ENCODE assay signal across 8 cellular contexts in genomic region chr7:28509256-28510021, GRCh38.
DNase-seq lines count a peak whose midpoint lies in the region; ATAC-seq and TF ChIP-seq lines count a peak whose summit lies in the region.

No MANE protein-coding gene starts in this region.

- DNase-seq in NOMO-1 treated with DMSO at 0.1 percent for 48 hours (lab: John Stamatoyannopoulos, UW; ENCODE audit: unreplicated experiment): peak; percentile 28
- DNase-seq in NOMO-1 treated with dmso at 0.1 percent for 144 hours (lab: John Stamatoyannopoulos, UW; ENCODE audit: unreplicated experiment): no peak
- DNase-seq in SK-MEL-5 (ENCODE audit: low read depth, low spot score): peak; percentile 82
- peak; percentile 53 for DNase-seq in skeletal muscle cell (ENCODE audit: low read depth)
- no peak for DNase-seq in stimulated activated CD8-positive, alpha-beta memory T cell treated with anti-CD3 and anti-CD28 coated beads, Interleukin-4, amount 100 ng/mL, for 48 hours
- DNase-seq in GM23338 (ENCODE audit: low spot score): no peak

- no peaks in the 10 kb centered on the region for H3K4me1 ChIP-seq in GM23338 (ENCODE audit: insufficient read depth)

- ATAC-seq in HG02885 (IDR thresholded peaks at IDR 0.05; ENCODE audit: poor library complexity, unreplicated experiment) (peak; percentile 92), GM23338 (no peak), HG03457 (IDR thresholded peaks at IDR 0.05; ENCODE audit: unreplicated experiment) (no peak)

- in situ Hi-C loops in SK-MEL-5 (cut with HindIII; ENCODE audit: low pct_unique_long_range_greater_than_20kb, low sequenced_read_pairs): no loop called here

- H3K27ac ChIP-seq in GM23338 (ENCODE audit: low read depth): no peak overlapping the region

- H3K27me3 ChIP-seq in GM23338 (ENCODE audit: insufficient read depth): no peaks in the 10 kb centered on the region

- H3F3A ChIP-seq in GM23338 (replicated peaks; ENCODE audit: low read depth): no peaks in the 10 kb centered on the region

- no peaks in the 10 kb centered on the region for H3K9me2 ChIP-seq in GM23338 (ENCODE audit: insufficient read depth)

- no peaks in the 10 kb centered on the region; the same call in 2 of the 3 replicates for H3K9me3 Mint-ChIP-seq in GM23338

- no peak overlapping the region for H2AFZ ChIP-seq in GM23338

- no peaks in the 10 kb centered on the region for H3K36me3 Mint-ChIP-seq in GM23338 (ENCODE audit: low read depth)

- no peak overlapping the region for H3K4me3 Mint-ChIP-seq in GM23338

- H3K4me2 ChIP-seq in GM23338: no peak overlapping the region

- no peaks in the 10 kb centered on the region for H4K20me1 ChIP-seq in GM23338 (replicated peaks; ENCODE audit: insufficient read depth)

- no peaks in the 10 kb centered on the region for H3K79me2 ChIP-seq in GM23338 (replicated peaks; ENCODE audit: insufficient read depth)

- peaks cover 4% of the 10 kb centered on the region for H3K27me3 Mint-ChIP-seq in GM23338 (ENCODE audit: insufficient read depth, low read depth, poor library complexity)

- H3K4me3 ChIP-seq in skeletal muscle cell (ENCODE audit: low read depth, low read length) (no peak overlapping the region), GM23338 (no peak overlapping the region)

- peaks cover 17% of the 10 kb centered on the region for H3K4me1 Mint-ChIP-seq in GM23338

- no peaks in the 10 kb centered on the region for H3K36me3 ChIP-seq in GM23338 (ENCODE audit: insufficient read depth)

- H3K27ac Mint-ChIP-seq in GM23338: no peak overlapping the region

- no peak for TF ChIP-seq CTCF in GM23338 (conservative IDR thresholded peaks at IDR 0.05; ENCODE audit: low read depth in 2 of 2)

TF ChIP-seq in GM23338, 12 proteins besides CTCF, POLR2A, EP300 and RAD21:
- TF ChIP-seq EZH2 (IDR thresholded peaks at IDR 0.05; ENCODE audit: low read depth, unreplicated experiment) (no peak), REST (IDR thresholded peaks at IDR 0.05; ENCODE audit: unreplicated experiment) (no peak), ZNF331 (CRISPR knock-in tag; IDR thresholded peaks at IDR 0.05; ENCODE audit: low read depth) (no peak), EZH2phosphoT487 (IDR thresholded peaks at IDR 0.05; ENCODE audit: unreplicated experiment) (no peak), ETS1 (IDR thresholded peaks at IDR 0.05) (no peak), JUNB (IDR thresholded peaks at IDR 0.05; ENCODE audit: unreplicated experiment) (no peak), CREB1 (CRISPR knock-in tag; IDR thresholded peaks at IDR 0.05; ENCODE audit: low read depth) (no peak), ZNF462 (CRISPR knock-in tag; IDR thresholded peaks at IDR 0.05) (no peak), ZNF114 (CRISPR knock-in tag; IDR thresholded peaks at IDR 0.05) (no peak), STAT1 (IDR thresholded peaks at IDR 0.05; ENCODE audit: unreplicated experiment) (no peak), NANOG (IDR thresholded peaks at IDR 0.05; ENCODE audit: borderline replicate concordance) (no peak), POLR2AphosphoS5 (IDR thresholded peaks at IDR 0.05; ENCODE audit: low read depth) (no peak)

Comparison
In these comparisons a context has a peak if more than half of its experiments do, and no peak if none do; other contexts are left out.
1. DNase-seq: peak in NOMO-1 treated with DMSO at 0.1 percent for 48 hours (single experiment), SK-MEL-5 (single experiment) and skeletal muscle cell (single experiment); none in NOMO-1 treated with dmso at 0.1 percent for 144 hours (single experiment), stimulated activated CD8-positive, alpha-beta memory T cell treated with anti-CD3 and anti-CD28 coated beads, Interleukin-4, amount 100 ng/mL, for 48 hours (single experiment) and GM23338 (single experiment).